In genomic region chr2:235508371-235509160, GRCh38 we compare ENCODE assay signal across 23 cellular contexts. TPM values are rescaled to one million over a fixed set of nuclear protein-coding genes. Genes with fewer than 3 reads are reported as not detected.
A peak's percentile ranks its signal among the peaks of the same experiment; 100 is the strongest.
DNase-seq lines count a peak whose midpoint lies in the region; ATAC-seq and TF ChIP-seq lines count a peak whose summit lies in the region.
"Had no signal": no experiment of that assay in that cellular context is flagged by ENCODE, and none has a peak within 500 bp of the region (broad histone marks: within the 10 kb centered on the region; RNA-seq: fewer than 3 reads in every experiment).

No MANE protein-coding gene starts in this region.

- H3K4me1 ChIP-seq in colonic mucosa (peaks cover 15% of the 10 kb centered on the region), mucosa of rectum (ENCODE audit: control insufficient read depth in 2 of 2, insufficient read depth in 2 of 2, low read length in 2 of 2) (peaks cover 49 to 59% of the 10 kb centered on the region in 2 donors)

- no peak for TF ChIP-seq CTCF in colonic mucosa (IDR thresholded peaks at IDR 0.05)

- H3K9me3 ChIP-seq in colonic mucosa, result no peaks in the 10 kb centered on the region
- H3K9me3 ChIP-seq in mucosa of rectum (ENCODE audit: control insufficient read depth in 2 of 2, low read length in 2 of 2), result no peaks in the 10 kb centered on the region
- H3K9me3 ChIP-seq: Peyer's patch had no signal

- DNase-seq in DMS 273 (lab: John Stamatoyannopoulos, UW; ENCODE audit: unreplicated experiment) (peak; percentile 18), DMS 273 treated with DMSO at 0.1 percent for 48 hours (lab: John Stamatoyannopoulos, UW) (no peak), DMS153 (lab: John Stamatoyannopoulos, UW) (peak; percentile 45), colonic mucosa (peak; percentile 82)
- no peak for DNase-seq in stimulated activated CD4-positive, alpha-beta T cell treated with anti-CD3 and anti-CD28 coated beads, Interleukin-1b, Interleukin-23, amount 100 ng/mL, for 48 hours
- DNase-seq in stimulated activated naive CD8-positive, alpha-beta T cell treated with anti-CD3 and anti-CD28 coated beads, Interleukin-15, amount 100 ng/mL, for 72 hours, result no peak
- DNase-seq: ACHN; CD8-positive, alpha-beta T cell; EL; GF-D8; H7; HFFc6; Kasumi-1; NCI-H1694; NCI-H2081; NCI-H446; NCI-H774 had no signal

- H3K27ac ChIP-seq in colonic mucosa (no peak overlapping the region), mucosa of rectum (ENCODE audit: low read depth in 2 of 2, low read length in 2 of 2) (peak overlapping the region; percentile 32 to 95)
- H3K27ac ChIP-seq: 22Rv1; BLaER1 treated with 17β-estradiol and CSF1 and Interleukin-3, amounts not matched to agents 10 nM and 100 nM had no signal

- H3K27ac Mint-ChIP-seq in stimulated activated naive CD8-positive, alpha-beta T cell treated with anti-CD3 and anti-CD28 coated beads, Interleukin-15, amount 100 ng/mL, for 72 hours, result no peak overlapping the region
- H3K27ac Mint-ChIP-seq: CD8-positive, alpha-beta T cell; HFFc6 had no signal

- peaks cover 35% of the 10 kb centered on the region for H3K27me3 Mint-ChIP-seq in stimulated activated naive CD8-positive, alpha-beta T cell treated with anti-CD3 and anti-CD28 coated beads, Interleukin-15, amount 100 ng/mL, for 72 hours

- H3K4me3 ChIP-seq in colonic mucosa (no peak overlapping the region), mucosa of rectum (ENCODE audit: low read length in 2 of 2) (no peak overlapping the region)
- H3K4me3 ChIP-seq: BLaER1 treated with 17β-estradiol and CSF1 and Interleukin-3, amounts not matched to agents 10 nM and 100 nM; Peyer's patch had no signal

- H3K9ac ChIP-seq in colonic mucosa (ENCODE audit: low read depth in 2 of 2, low read length in 2 of 2) (no peak overlapping the region), mucosa of rectum (ENCODE audit: low read depth in 1 of 2, low read length in 2 of 2) (no peak overlapping the region)
- H3K9ac ChIP-seq: BLaER1 treated with 17β-estradiol and CSF1 and Interleukin-3, amounts not matched to agents 10 nM and 100 nM had no signal

- ATAC-seq in GM19324 (IDR thresholded peaks at IDR 0.05; ENCODE audit: low FRiP score, unreplicated experiment), result no peak
- ATAC-seq in stimulated activated naive CD8-positive, alpha-beta T cell treated with anti-CD3 and anti-CD28 coated beads, Interleukin-15, amount 100 ng/mL, for 72 hours, result no peak
- ATAC-seq: CD8-positive, alpha-beta T cell; SK-N-SH treated with all-trans-retinoic acid at 6 μM for 48 hours had no signal

- no peaks in the 10 kb centered on the region for H3K4me1 Mint-ChIP-seq in stimulated activated naive CD8-positive, alpha-beta T cell treated with anti-CD3 and anti-CD28 coated beads, Interleukin-15, amount 100 ng/mL, for 72 hours

- no peak overlapping the region for H3K4me3 Mint-ChIP-seq in stimulated activated naive CD8-positive, alpha-beta T cell treated with anti-CD3 and anti-CD28 coated beads, Interleukin-15, amount 100 ng/mL, for 72 hours
- H3K4me3 Mint-ChIP-seq: CD8-positive, alpha-beta T cell; HFFc6 had no signal

- H3K36me3 ChIP-seq in colonic mucosa, result no peaks in the 10 kb centered on the region
- no peaks in the 10 kb centered on the region for H3K36me3 ChIP-seq in mucosa of rectum (ENCODE audit: control insufficient read depth in 2 of 2, insufficient read depth in 2 of 2, low read length in 2 of 2)
- H3K36me3 ChIP-seq: Peyer's patch had no signal

- intact Hi-C loops in colonic mucosa (cut with DNase I), result no loop called here

- no peaks in the 10 kb centered on the region for H3K9me3 Mint-ChIP-seq in stimulated activated naive CD8-positive, alpha-beta T cell treated with anti-CD3 and anti-CD28 coated beads, Interleukin-15, amount 100 ng/mL, for 72 hours
- H3K9me3 Mint-ChIP-seq: CD8-positive, alpha-beta T cell; HFFc6 had no signal

- H3K27me3 ChIP-seq in colonic mucosa (no peaks in the 10 kb centered on the region), mucosa of rectum (ENCODE audit: control insufficient read depth in 2 of 2, insufficient read depth in 2 of 2, low read length in 2 of 2) (no peaks in the 10 kb centered on the region)
- H3K27me3 ChIP-seq: BLaER1 treated with 17β-estradiol and CSF1 and Interleukin-3, amounts not matched to agents 10 nM and 100 nM; Peyer's patch had no signal

RNA-seq across cellular contexts. Expression of gene AGAP1, which starts 14.7 kb away (rescaled TPM):
- total RNA-seq in colonic mucosa, result 10 to 100 TPM; 62.1 to 62.9 TPM

Comparison
In these comparisons a context has a peak if more than half of its experiments do, and no peak if none do; other contexts are left out.
1. DNase-seq: peak in DMS 273 (single experiment), DMS153 (single experiment) and colonic mucosa (single experiment); none in DMS 273 treated with DMSO at 0.1 percent for 48 hours (single experiment), stimulated activated CD4-positive, alpha-beta T cell treated with anti-CD3 and anti-CD28 coated beads, Interleukin-1b, Interleukin-23, amount 100 ng/mL, for 48 hours (single experiment) and stimulated activated naive CD8-positive, alpha-beta T cell treated with anti-CD3 and anti-CD28 coated beads, Interleukin-15, amount 100 ng/mL, for 72 hours (0 of 2).